ENCODE assay signal across 17 cellular contexts in the genomic region with DNA sequence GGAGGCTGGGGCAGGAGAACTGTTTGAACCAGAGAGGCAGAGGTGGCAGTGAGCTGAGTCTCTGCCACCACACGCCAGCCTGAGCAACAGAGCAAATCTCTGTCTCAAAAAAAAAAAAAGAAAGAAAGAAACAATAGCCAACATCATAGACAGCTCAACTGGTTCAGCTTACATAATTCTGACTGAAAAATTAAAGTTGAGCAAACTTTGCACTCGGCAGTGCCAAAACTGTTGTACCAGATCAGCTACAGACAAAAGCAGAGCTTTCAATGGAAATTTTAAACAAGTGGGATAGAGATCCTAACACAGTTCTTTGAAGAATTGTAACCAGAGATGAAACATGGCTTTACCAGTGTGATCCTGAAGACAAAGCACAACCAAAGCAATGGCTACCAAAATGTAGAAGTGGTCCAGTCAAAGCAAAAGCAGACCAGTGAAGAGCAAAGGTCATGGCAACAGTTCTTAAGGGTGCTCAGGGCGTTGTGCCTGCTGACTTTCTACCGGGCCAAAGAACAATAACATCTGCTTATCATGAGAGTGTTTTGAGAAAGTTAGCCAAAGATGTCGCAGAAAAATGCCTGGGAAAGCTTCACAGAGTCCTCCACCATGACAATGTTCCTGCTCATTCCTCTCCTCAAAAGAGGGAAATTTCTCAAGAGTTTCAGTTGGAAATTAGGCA. TPM values are rescaled to one million over a fixed set of nuclear protein-coding genes. Genes with fewer than 3 reads are reported as not detected.
A peak's percentile ranks its signal among the peaks of the same experiment; 100 is the strongest.
DNase-seq lines count a peak whose midpoint lies in the region; ATAC-seq, FAIRE-seq and TF ChIP-seq lines count a peak whose summit lies in the region.
"Had no signal": no experiment of that assay in that cellular context is flagged by ENCODE, and none has a peak within 500 bp of the region (broad histone marks: within the 10 kb centered on the region; RNA-seq: fewer than 3 reads in every experiment).

No MANE protein-coding gene starts in this region.

- no peak for TF ChIP-seq POLR2A in gastroesophageal sphincter (IDR thresholded peaks at IDR 0.05)

- H3K36me3 ChIP-seq in gastroesophageal sphincter (no peaks in the 10 kb centered on the region), small intestine (ENCODE audit: control insufficient read depth in 2 of 2, insufficient read depth in 2 of 2, low read length in 2 of 2) (no peaks in the 10 kb centered on the region), smooth muscle cell (ENCODE audit: low read depth) (no peaks in the 10 kb centered on the region)

- DNase-seq in AG10803 (ENCODE audit: low read depth): peak; percentile 16
- peak; percentile 3 for DNase-seq in dedifferentiated amniotic fluid mesenchymal stem cell (ENCODE audit: extremely low spot score)
- DNase-seq in small intestine: peak; percentile 11
- DNase-seq in smooth muscle cell (lab: John Stamatoyannopoulos, UW; ENCODE audit: unreplicated experiment): no peak
- no peak for DNase-seq in posterior cingulate gyrus
- no peak for DNase-seq in D341Med (ENCODE audit: low spot score)
- DNase-seq in GM03348 (ENCODE audit: low spot score): no peak
- DNase-seq: AML-193, HCEC 1CT, NCI-H146, NCI-H2081 treated with DMSO at 0.1 percent for 48 hours, NCI-H524 had no signal

- H3K4me2 ChIP-seq in smooth muscle cell: no peak overlapping the region

- WGBS in gastroesophageal sphincter (ENCODE audit: low coverage in 1 of 2), 2 donors: 25 to 37% methylated on average over 4 to 5 of the region's 5 CpGs
- 45 to 56% (median 46%) methylated on average over 5 of the region's 5 CpGs for WGBS in small intestine, 3 donors
- 94% methylated on average over 5 of the region's 5 CpGs for WGBS in smooth muscle cell (ENCODE audit: low lambda C conversion rate)

- no peaks in the 10 kb centered on the region for H3K79me2 ChIP-seq in smooth muscle cell (ENCODE audit: low read depth)

- H3K4me1 ChIP-seq in gastroesophageal sphincter (peaks cover 0 to 20% (median 0%) of the 10 kb centered on the region in 3 donors), small intestine (ENCODE audit: control insufficient read depth in 2 of 2, insufficient read depth in 1 of 2, low read depth in 1 of 2, low read length in 1 of 2) (no peaks in the 10 kb centered on the region), smooth muscle cell (ENCODE audit: low read depth) (no peaks in the 10 kb centered on the region)

- no peaks in the 10 kb centered on the region for H3K9me3 ChIP-seq in gastroesophageal sphincter
- no peaks in the 10 kb centered on the region for H3K9me3 ChIP-seq in small intestine (ENCODE audit: control insufficient read depth, low read depth)
- no peaks in the 10 kb centered on the region for H3K9me3 ChIP-seq in smooth muscle cell (replicated peaks; ENCODE audit: low read depth)

- H3K27ac ChIP-seq in gastroesophageal sphincter (peak overlapping the region; percentile 39 to 59 (median 46)), small intestine (ENCODE audit: low read depth in 1 of 2, low read length in 1 of 2) (no peak overlapping the region), smooth muscle cell (ENCODE audit: low read depth) (no peak overlapping the region)

- H3K4me3 ChIP-seq in AG10803 (ENCODE audit: low read length) (no peak overlapping the region), gastroesophageal sphincter (no peak overlapping the region), small intestine (ENCODE audit: low read depth in 1 of 2, low read length in 2 of 2) (no peak overlapping the region), smooth muscle cell (no peak overlapping the region)
- H3K4me3 ChIP-seq: GM12878 had no signal

- no peaks in the 10 kb centered on the region for H4K20me1 ChIP-seq in smooth muscle cell (ENCODE audit: low read depth)

- H3K9ac ChIP-seq in smooth muscle cell (ENCODE audit: low read depth): no peak overlapping the region

- H3K27me3 ChIP-seq in gastroesophageal sphincter (no peaks in the 10 kb centered on the region), small intestine (ENCODE audit: control insufficient read depth in 2 of 2, insufficient read depth in 2 of 2, low read length in 2 of 2) (no peaks in the 10 kb centered on the region), smooth muscle cell (ENCODE audit: low read depth) (no peaks in the 10 kb centered on the region)

- intact Hi-C loops in posterior cingulate gyrus (cut with DNase I): no loop called here

- TF ChIP-seq CTCF in AG10803 (conservative IDR thresholded peaks at IDR 0.05; ENCODE audit: low read length): no peak
- no peak for TF ChIP-seq CTCF in gastroesophageal sphincter (IDR thresholded peaks at IDR 0.05)
- TF ChIP-seq CTCF in smooth muscle cell (IDR thresholded peaks at IDR 0.05; ENCODE audit: borderline replicate concordance, insufficient read depth, poor library complexity, severe bottlenecking): no peak

- no peak for TF ChIP-seq EP300 in gastroesophageal sphincter (IDR thresholded peaks at IDR 0.05)

- FAIRE-seq in small intestine (lab: Jason Lieb, UNC): no peak
- FAIRE-seq: GM12878, GM19239, RCC 7860 had no signal

- H3F3A ChIP-seq in smooth muscle cell (ENCODE audit: low read depth): no peaks in the 10 kb centered on the region

- peak; percentile 46 for ATAC-seq in gastroesophageal sphincter
- ATAC-seq: GM12878 had no signal

- no peak overlapping the region for H2AFZ ChIP-seq in smooth muscle cell (ENCODE audit: low read depth)

RNA-seq across cellular contexts. Expression of a gene that starts 59.3 kb away (rescaled TPM):
- 100 to 1,000 TPM in 1 of 4 donors, 10 to 100 TPM in 3; 35.1 to 138 (median 50.8) TPM for total RNA-seq in gastroesophageal sphincter
- 1 to 10 TPM in 2 of 3 donors, under 1 TPM in 1; 0.45 to 6.3 (median 1.1) TPM for polyA plus RNA-seq in small intestine
- total RNA-seq in smooth muscle cell: 17.9 and 33.6 TPM in 2 replicates
- 6.3 and 9.8 TPM in 2 replicates for polyA plus RNA-seq in smooth muscle cell
- total RNA-seq: HT-29 had no signal

Comparison
In these comparisons a context has a peak if more than half of its experiments do, and no peak if none do; other contexts are left out.
1. DNase-seq: peak in AG10803 (single experiment), dedifferentiated amniotic fluid mesenchymal stem cell (single experiment) and small intestine (single experiment); none in smooth muscle cell (single experiment), posterior cingulate gyrus (0 of 10), D341Med (single experiment) and GM03348 (single experiment).
2. H3K27ac ChIP-seq: peak in gastroesophageal sphincter (4 of 4); none in small intestine (0 of 2) and smooth muscle cell (single experiment).